In the genomic region with DNA sequence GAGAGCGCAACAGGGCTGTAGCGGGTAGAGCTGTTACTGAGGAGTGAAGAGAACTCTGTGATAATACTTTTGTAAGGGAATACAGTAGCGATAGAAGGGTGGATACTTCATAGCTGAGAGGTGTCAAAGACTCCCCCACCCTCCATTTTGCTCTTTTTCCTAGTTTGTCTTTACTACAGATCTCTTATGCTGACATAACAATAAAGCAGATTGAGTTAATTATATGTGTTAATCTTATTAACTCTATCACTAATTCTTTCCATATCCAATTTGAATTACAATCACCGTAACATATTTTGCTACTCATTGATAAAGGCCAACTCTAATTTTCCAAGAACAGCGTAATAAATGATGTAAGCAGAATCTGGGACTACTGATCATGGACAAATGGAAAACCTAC, we compare ENCODE assay signal across 26 cellular contexts. TPM values are rescaled to one million over a fixed set of nuclear protein-coding genes. Genes with fewer than 3 reads are reported as not detected.
A peak's percentile ranks its signal among the peaks of the same experiment; 100 is the strongest.
DNase-seq lines count a peak whose midpoint lies in the region; ATAC-seq and TF ChIP-seq lines count a peak whose summit lies in the region.
"Had no signal": no experiment of that assay in that cellular context is flagged by ENCODE, and none has a peak within 500 bp of the region (broad histone marks: within the 10 kb centered on the region; RNA-seq: fewer than 3 reads in every experiment).

No MANE protein-coding gene starts in this region.

- CTCF ChIA-PET in activated CD8-positive, alpha-beta memory T cell treated with anti-CD3 and anti-CD28 coated beads, Interleukin-2, amount 10 ng/mL, durations not matched to agents 7 days and 5 days (lab: Charles Lee) = interaction anchor here (0.9 kb wide), 1 partner anchor 37 kb away, joined by 3 read pairs; no protein-coding TSS in a partner anchor
- CTCF ChIA-PET in CD8-positive, alpha-beta T cell (lab: Charles Lee) = interaction anchor here (1.1 kb wide), 1 partner anchor 38 kb away, joined by 3 read pairs; no protein-coding TSS in a partner anchor

- ATAC-seq in activated CD8-positive, alpha-beta memory T cell treated with anti-CD3 and anti-CD28 coated beads, Interleukin-2, amount 10 ng/mL, durations not matched to agents 7 days and 5 days = no peak
- ATAC-seq in CD8-positive, alpha-beta T cell = no peak
- no peak for ATAC-seq in T-helper 17 cell
- ATAC-seq in gastrocnemius medialis = no peak
- ATAC-seq: GM12878, HCT116, PC-3 had no signal

- in situ Hi-C loops in gastrocnemius medialis (cut with MboI; ENCODE audit: low sequenced_read_pairs in 4 of 4) = loop anchor here in 1 of 4 donors (10.0 to 25.0 kb wide), 2 partner anchors 204 to 312 kb away; a partner anchor contains a TSS

- peaks cover 67% of the 10 kb centered on the region for H3K36me3 Mint-ChIP-seq in activated CD8-positive, alpha-beta memory T cell treated with anti-CD3 and anti-CD28 coated beads, Interleukin-2, amount 10 ng/mL, durations not matched to agents 7 days and 5 days
- H3K36me3 Mint-ChIP-seq in CD8-positive, alpha-beta T cell = peaks cover 72% of the 10 kb centered on the region
- peaks cover 6% of the 10 kb centered on the region for H3K36me3 Mint-ChIP-seq in T-helper 17 cell (ENCODE audit: low read depth)

- no peak for DNase-seq in activated CD8-positive, alpha-beta memory T cell treated with anti-CD3 and anti-CD28 coated beads, Interleukin-2, amount 10 ng/mL, durations not matched to agents 7 days and 5 days
- DNase-seq in activated CD8-positive, alpha-beta memory T cell treated with anti-CD3 and anti-CD28 coated beads, Interleukin-2, amount 50 U/mL, for 4 hours = no peak
- DNase-seq in CD8-positive, alpha-beta T cell = no peak
- DNase-seq in T-helper 17 cell = no peak
- DNase-seq in gastrocnemius medialis = no peak
- no peak for DNase-seq in NCI-H1930 (lab: John Stamatoyannopoulos, UW)
- DNase-seq in AG08396 (ENCODE audit: low spot score) = no peak
- DNase-seq: C1 segment of cervical spinal cord; Caco-2; CD4-positive, alpha-beta memory T cell; DMS 273 treated with DMSO at 0.1 percent for 48 hours; DMS79; EL; GDM1; Kasumi-1; NCI-H1092 treated with DMSO at 0.1 percent for 48 hours; NCI-H1436; NCI-H187; NCI-H2171 treated with DMSO at 0.1 percent for 48 hours; NCI-H345; NCI-H510A treated with DMSO at 0.1 percent for 48 hours; PC-3; SJCRH30 had no signal

- H3K9me3 ChIP-seq in CD8-positive, alpha-beta T cell (ENCODE audit: low read length) = no peaks in the 10 kb centered on the region
- H3K9me3 ChIP-seq in T-helper 17 cell (ENCODE audit: control insufficient read depth, low read length, poor library complexity, severe bottlenecking) (no peaks in the 10 kb centered on the region), gastrocnemius medialis (no peaks in the 10 kb centered on the region)

- H3K27ac Mint-ChIP-seq in activated CD8-positive, alpha-beta memory T cell treated with anti-CD3 and anti-CD28 coated beads, Interleukin-2, amount 10 ng/mL, durations not matched to agents 7 days and 5 days = peak overlapping the region; percentile 24
- H3K27ac Mint-ChIP-seq in CD8-positive, alpha-beta T cell = peak overlapping the region; percentile 46
- peak overlapping the region; percentile 69 for H3K27ac Mint-ChIP-seq in T-helper 17 cell

- TF ChIP-seq POLR2A in gastrocnemius medialis (IDR thresholded peaks at IDR 0.05) = no peak

- no peaks in the 10 kb centered on the region for H3K27me3 Mint-ChIP-seq in activated CD8-positive, alpha-beta memory T cell treated with anti-CD3 and anti-CD28 coated beads, Interleukin-2, amount 10 ng/mL, durations not matched to agents 7 days and 5 days
- H3K27me3 Mint-ChIP-seq in CD8-positive, alpha-beta T cell (ENCODE audit: low read depth) = no peaks in the 10 kb centered on the region
- no peaks in the 10 kb centered on the region for H3K27me3 Mint-ChIP-seq in T-helper 17 cell
- H3K27me3 Mint-ChIP-seq: CD4-positive, alpha-beta memory T cell had no signal

- POLR2A ChIA-PET in CD8-positive, alpha-beta T cell (lab: Charles Lee) = no interaction called here

- H3K4me1 Mint-ChIP-seq in activated CD8-positive, alpha-beta memory T cell treated with anti-CD3 and anti-CD28 coated beads, Interleukin-2, amount 10 ng/mL, durations not matched to agents 7 days and 5 days = peaks cover 16% of the 10 kb centered on the region
- H3K4me1 Mint-ChIP-seq in CD8-positive, alpha-beta T cell (ENCODE audit: low read depth) = peaks cover 7% of the 10 kb centered on the region
- H3K4me1 Mint-ChIP-seq in T-helper 17 cell = no peaks in the 10 kb centered on the region

- H3K36me3 ChIP-seq in CD8-positive, alpha-beta T cell (ENCODE audit: insufficient read depth, low read length) = peaks cover 3% of the 10 kb centered on the region
- H3K36me3 ChIP-seq in gastrocnemius medialis = peaks cover 0 to 22% of the 10 kb centered on the region in 2 donors

- intact Hi-C loops in CD8-positive, alpha-beta T cell (cut with DNase I, micrococcal nuclease) = no loop called here
- intact Hi-C loops in gastrocnemius medialis (cut with DNase I; ENCODE audit: low total_unique reads) = no loop called here

- TF ChIP-seq CTCF in CD8-positive, alpha-beta T cell (IDR thresholded peaks at IDR 0.05) = no peak
- no peak for TF ChIP-seq CTCF in gastrocnemius medialis (IDR thresholded peaks at IDR 0.05 in 4 of 5, conservative IDR thresholded peaks at IDR 0.05 in 1 of 5)

- H3K4me1 ChIP-seq in CD8-positive, alpha-beta T cell (ENCODE audit: insufficient read depth, low read length) = no peaks in the 10 kb centered on the region
- H3K4me1 ChIP-seq in gastrocnemius medialis = peaks cover 8 to 11% of the 10 kb centered on the region in 2 donors
- H3K4me1 ChIP-seq: Caco-2, SJCRH30 had no signal

- peaks cover 15% of the 10 kb centered on the region for H3K9me3 Mint-ChIP-seq in activated CD8-positive, alpha-beta memory T cell treated with anti-CD3 and anti-CD28 coated beads, Interleukin-2, amount 10 ng/mL, durations not matched to agents 7 days and 5 days (ENCODE audit: low read depth)
- H3K9me3 Mint-ChIP-seq in CD8-positive, alpha-beta T cell = peaks cover 7% of the 10 kb centered on the region

- H3K27ac ChIP-seq in CD8-positive, alpha-beta T cell (ENCODE audit: low read depth, low read length) = no peak overlapping the region
- H3K27ac ChIP-seq in gastrocnemius medialis = peak overlapping the region; percentile 5 to 48 (median 34)
- H3K27ac ChIP-seq: HL-60, SJCRH30 had no signal

- H3K27me3 ChIP-seq in CD8-positive, alpha-beta T cell (ENCODE audit: insufficient read depth, low read length) = no peaks in the 10 kb centered on the region
- H3K27me3 ChIP-seq in gastrocnemius medialis = no peaks in the 10 kb centered on the region
- H3K27me3 ChIP-seq: SJCRH30 had no signal

- H3K4me3 ChIP-seq in CD8-positive, alpha-beta T cell (ENCODE audit: low read depth, low read length) = no peak overlapping the region
- no peak overlapping the region for H3K4me3 ChIP-seq in gastrocnemius medialis
- H3K4me3 ChIP-seq: GM12878, SJCRH30 had no signal

- no peak overlapping the region for H3K4me3 Mint-ChIP-seq in activated CD8-positive, alpha-beta memory T cell treated with anti-CD3 and anti-CD28 coated beads, Interleukin-2, amount 10 ng/mL, durations not matched to agents 7 days and 5 days
- H3K4me3 Mint-ChIP-seq in CD8-positive, alpha-beta T cell = no peak overlapping the region
- H3K4me3 Mint-ChIP-seq in T-helper 17 cell = no peak overlapping the region
- H3K4me3 Mint-ChIP-seq: CD4-positive, alpha-beta memory T cell had no signal

RNA-seq across cellular contexts. Expression of a gene that starts 57.1 kb away (rescaled TPM):
- 100 to 1,000 TPM; 109 to 124 TPM for total RNA-seq in activated CD8-positive, alpha-beta memory T cell treated with anti-CD3 and anti-CD28 coated beads, Interleukin-2, amount 10 ng/mL, durations not matched to agents 7 days and 5 days
- 10 to 100 TPM; 43.9 to 48.2 TPM for total RNA-seq in CD8-positive, alpha-beta T cell
- total RNA-seq in T-helper 17 cell (10 to 100 TPM; 68.7 to 82.7 TPM), gastrocnemius medialis (100 to 1,000 TPM; 398 to 784 (median 580) TPM)
